In the genomic region with DNA sequence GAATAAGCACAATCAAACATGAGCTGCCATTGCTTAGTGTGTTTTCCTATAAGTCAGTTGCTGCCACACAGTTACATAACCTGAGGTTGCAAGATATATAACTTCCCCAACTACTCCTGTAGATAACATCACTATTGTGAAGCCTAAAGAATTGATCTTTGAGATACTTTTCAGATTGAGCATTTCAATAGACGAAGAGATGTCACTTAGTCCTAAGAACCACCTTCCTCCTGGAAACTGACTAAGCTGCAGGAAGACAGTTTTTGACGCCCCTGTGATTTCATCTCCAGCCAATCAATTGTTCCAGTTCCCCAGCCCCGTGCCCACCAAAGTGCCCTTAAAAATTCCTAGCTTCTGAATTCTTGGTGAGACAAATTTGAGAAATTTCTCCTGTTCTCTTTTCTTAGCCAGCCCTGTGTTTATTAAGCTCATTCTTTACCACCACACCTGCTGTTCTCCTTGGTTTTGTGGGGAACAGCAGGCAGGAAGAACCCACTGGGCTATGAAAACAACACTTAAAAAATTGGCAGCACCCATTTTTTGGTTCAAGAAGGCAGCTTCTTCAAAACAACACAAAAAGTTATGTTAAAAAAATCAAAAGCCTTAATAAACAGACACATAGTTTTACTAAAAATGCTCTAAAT, we compare ENCODE assay signal across 18 cellular contexts.
DNase-seq lines count a peak whose midpoint lies in the region; ATAC-seq and TF ChIP-seq lines count a peak whose summit lies in the region.
"Had no signal": no experiment of that assay in that cellular context is flagged by ENCODE, and none has a peak within 500 bp of the region (broad histone marks: within the 10 kb centered on the region; RNA-seq: fewer than 3 reads in every experiment).

No MANE protein-coding gene starts in this region.

- H3K79me2 ChIP-seq in GM23338 (replicated peaks; ENCODE audit: insufficient read depth): no peaks in the 10 kb centered on the region

- in situ Hi-C loops in ACHN (cut with HindIII; ENCODE audit: low pct_ligation_motif_present, low pct_unique_long_range_greater_than_20kb, low sequenced_read_pairs): no loop called here

- H3K27ac Mint-ChIP-seq in GM23338 (peak overlapping the region; percentile 81), WTC11 (peak overlapping the region; percentile 85)
- H3K27ac Mint-ChIP-seq: HFFc6 had no signal

- DNase-seq in GM23338 (ENCODE audit: low spot score) (peak; percentile 19), WTC11 (ENCODE audit: low spot score) (no peak), myocyte (ENCODE audit: low read depth) (peak; percentile 2), ACHN (no peak)
- DNase-seq in effector CD4-positive, alpha-beta T cell: no peak
- DNase-seq: C1 segment of cervical spinal cord, DMS79, GOT3, HFFc6, KBM-7, NCI-H1105 treated with DMSO at 0.1 percent for 48 hours, NCI-H187, NCI-H510A, PC-9, T-helper 2 cell had no signal

- H3K4me3 ChIP-seq in GM23338 (no peak overlapping the region), HUES64 (ENCODE audit: low read length) (no peak overlapping the region)
- H3K4me3 ChIP-seq: PC-9, SK-N-MC had no signal

- POLR2A ChIA-PET in WTC11 (lab: Charles Lee): no interaction called here

- CTCF ChIA-PET in WTC11 (lab: Charles Lee): no interaction called here

- H3K9me3 ChIP-seq in HUES64 (ENCODE audit: insufficient read depth, low read depth, low read length): no peaks in the 10 kb centered on the region

- H3K36me3 Mint-ChIP-seq in GM23338 (ENCODE audit: low read depth) (no peaks in the 10 kb centered on the region; the same call in 2 of the 3 replicates), WTC11 (no peaks in the 10 kb centered on the region)

- H3K36me3 ChIP-seq in GM23338 (ENCODE audit: insufficient read depth) (no peaks in the 10 kb centered on the region), HUES64 (ENCODE audit: insufficient read depth, low read length) (no peaks in the 10 kb centered on the region)

- H3K27ac ChIP-seq in GM23338 (ENCODE audit: low read depth) (no peak overlapping the region; the same call in none of the 2 replicates), HUES64 (ENCODE audit: low read depth, low read length) (peak overlapping the region; percentile 42; the same call in 1 of the 2 replicates)
- H3K27ac ChIP-seq: PC-9, SK-N-MC had no signal

- no peaks in the 10 kb centered on the region for H4K20me1 ChIP-seq in GM23338 (replicated peaks; ENCODE audit: insufficient read depth)

- ATAC-seq in GM23338 (peak; percentile 73), WTC11 (peak; percentile 82), HG03442 (IDR thresholded peaks at IDR 0.05; ENCODE audit: unreplicated experiment) (no peak)

- no peaks in the 10 kb centered on the region for H3K27me3 Mint-ChIP-seq in GM23338 (ENCODE audit: insufficient read depth, low read depth, poor library complexity)
- H3K27me3 Mint-ChIP-seq in WTC11 (ENCODE audit: low read depth): no peaks in the 10 kb centered on the region

- peak overlapping the region; percentile 64; the same call in 1 of the 2 replicates for H3K4me2 ChIP-seq in GM23338
- H3K4me2 ChIP-seq: PC-9 had no signal

- no peak overlapping the region for H3K9ac ChIP-seq in HUES64 (ENCODE audit: low read depth, low read length)

- H3K4me1 Mint-ChIP-seq in GM23338: peaks cover 19% of the 10 kb centered on the region
- H3K4me1 Mint-ChIP-seq in WTC11: peaks cover 41% of the 10 kb centered on the region

- TF ChIP-seq CTCF in GM23338 (conservative IDR thresholded peaks at IDR 0.05; ENCODE audit: low read depth in 2 of 2): no peak
- TF ChIP-seq CTCF in WTC11 (IDR thresholded peaks at IDR 0.05): no peak

- 60% methylated on average over 3 of the region's 3 CpGs for WGBS in HUES64

- H3K27me3 ChIP-seq in GM23338 (ENCODE audit: insufficient read depth) (no peaks in the 10 kb centered on the region), HUES64 (ENCODE audit: insufficient read depth, low read length) (no peaks in the 10 kb centered on the region)

- H3K4me3 Mint-ChIP-seq in GM23338 (no peak overlapping the region; the same call in 2 of the 3 replicates), WTC11 (peak overlapping the region; percentile 32)
- H3K4me3 Mint-ChIP-seq: HFFc6 had no signal

- peaks cover 21% of the 10 kb centered on the region for H3K4me1 ChIP-seq in GM23338 (ENCODE audit: insufficient read depth)
- peaks cover 19% of the 10 kb centered on the region for H3K4me1 ChIP-seq in HUES64 (ENCODE audit: insufficient read depth, low read length)

- no peaks in the 10 kb centered on the region for H3F3A ChIP-seq in GM23338 (replicated peaks; ENCODE audit: low read depth)

- peaks cover 4% of the 10 kb centered on the region; the same call in 1 of the 2 replicates for H3K9me2 ChIP-seq in GM23338 (ENCODE audit: insufficient read depth)

- H2AFZ ChIP-seq in GM23338: no peak overlapping the region
- H2AFZ ChIP-seq: PC-9 had no signal

- H3K9me3 Mint-ChIP-seq in GM23338 (no peaks in the 10 kb centered on the region), WTC11 (no peaks in the 10 kb centered on the region)
- H3K9me3 Mint-ChIP-seq: HFFc6 had no signal

TF ChIP-seq in GM23338, 12 proteins besides CTCF, POLR2A, EP300 and RAD21 (continues in another document):
- TF ChIP-seq ZNF331 (CRISPR knock-in tag; IDR thresholded peaks at IDR 0.05; ENCODE audit: low read depth) (no peak), ETS1 (IDR thresholded peaks at IDR 0.05) (no peak), CREB1 (CRISPR knock-in tag; IDR thresholded peaks at IDR 0.05; ENCODE audit: low read depth) (no peak), ZNF114 (CRISPR knock-in tag; IDR thresholded peaks at IDR 0.05) (no peak)

TF ChIP-seq in WTC11, 78 proteins besides CTCF, POLR2A, EP300 and RAD21:
- TF ChIP-seq IRF1 (CRISPR knock-in tag; IDR thresholded peaks at IDR 0.05): no peak
- peak; percentile 46 for TF ChIP-seq ZNF423 (CRISPR knock-in tag; IDR thresholded peaks at IDR 0.05)
TF ChIP-seq in WTC11: peak in this region for 1.

Comparison
In these comparisons a context has a peak if more than half of its experiments do, and no peak if none do; other contexts are left out.
1. DNase-seq: peak in GM23338 (single experiment) and myocyte (single experiment); none in WTC11 (single experiment), effector CD4-positive, alpha-beta T cell (single experiment) and ACHN (single experiment).